In genomic region chr3:45012577-45012976, GRCh38 we compare ENCODE assay signal across 16 cellular contexts. TPM values are rescaled to one million over a fixed set of nuclear protein-coding genes. Genes with fewer than 3 reads are reported as not detected.
DNase-seq lines count a peak whose midpoint lies in the region; ATAC-seq, FAIRE-seq and TF ChIP-seq lines count a peak whose summit lies in the region.
"Had no signal": no experiment of that assay in that cellular context is flagged by ENCODE, and none has a peak within 500 bp of the region (broad histone marks: within the 10 kb centered on the region; RNA-seq: fewer than 3 reads in every experiment).

No MANE protein-coding gene starts in this region.

- H3K9me3 ChIP-seq in right lobe of liver (no peaks in the 10 kb centered on the region), HepG2 (ENCODE audit: low read length) (no peaks in the 10 kb centered on the region), right cardiac atrium (ENCODE audit: control insufficient read depth, low read length) (no peaks in the 10 kb centered on the region), vagina (no peaks in the 10 kb centered on the region)
- H3K9me3 ChIP-seq: body of pancreas had no signal

- TF ChIP-seq CTCF in right lobe of liver (IDR thresholded peaks at IDR 0.05) (no peak), HepG2 (CRISPR knock-in tag; IDR thresholded peaks at IDR 0.05) (no peak), vagina (IDR thresholded peaks at IDR 0.05) (no peak)

- WGBS in right lobe of liver (ENCODE audit: insufficient coverage, low coverage, low lambda C conversion rate, missing lambda C conversion rate), result 84% methylated on average over 4 of the region's 4 CpGs
- WGBS in HepG2 (ENCODE audit: low lambda C conversion rate), result 98% methylated on average over 4 of the region's 4 CpGs
- WGBS in right cardiac atrium, result 78% methylated on average over 4 of the region's 4 CpGs

- POLR2A ChIA-PET in HepG2 (lab: Yijun Ruan, JAX), result no interaction called here

- no peak for TF ChIP-seq POLR2A in right lobe of liver (IDR thresholded peaks at IDR 0.05)
- TF ChIP-seq POLR2A in HepG2 (IDR thresholded peaks at IDR 0.05; ENCODE audit: insufficient read depth in 1 of 2, low read depth in 2 of 2, low read length in 2 of 2), result no peak
- TF ChIP-seq POLR2A in vagina (IDR thresholded peaks at IDR 0.05), result no peak

- in situ Hi-C loops in HepG2 (cut with HindIII; ENCODE audit: extremely low pct_ligation_motif_present, low pct_unique_long_range_greater_than_20kb), result no loop called here
- in situ Hi-C loops in G401 (cut with HindIII; ENCODE audit: low sequenced_read_pairs), result no loop called here

- no peaks in the 10 kb centered on the region for H3K79me2 ChIP-seq in HepG2 (ENCODE audit: insufficient read depth, low read length)

- H4K20me1 ChIP-seq in HepG2 (ENCODE audit: insufficient read depth, low read length), result no peaks in the 10 kb centered on the region

- H3K9ac ChIP-seq in HepG2 (ENCODE audit: insufficient read depth, low read depth, low read length) (no peak overlapping the region), rectal smooth muscle tissue (ENCODE audit: low read length) (no peak overlapping the region)

- H2AFZ ChIP-seq in HepG2 (ENCODE audit: low read length), result no peak overlapping the region

- intact Hi-C loops in right lobe of liver (cut with DNase I) (no loop called here), HepG2 (cut with micrococcal nuclease; ENCODE audit: unreplicated experiment) (no loop called here), right cardiac atrium (cut with DNase I) (no loop called here), vagina (cut with DNase I) (no loop called here)

- TF ChIP-seq RAD21 in HepG2 (CRISPR knock-in tag; IDR thresholded peaks at IDR 0.05), result no peak

- H3K4me1 ChIP-seq in right lobe of liver (peaks cover 0 to 6% (median 0%) of the 10 kb centered on the region in 4 donors), HepG2 (ENCODE audit: insufficient read depth, low read length) (0 out of 2 replicates have a peak, but pooled peaks cover 4% of the 10 kb centered on the region), right cardiac atrium (ENCODE audit: control insufficient read depth, insufficient read depth, low read length) (peaks cover 22% of the 10 kb centered on the region), rectal smooth muscle tissue (ENCODE audit: control insufficient read depth, insufficient read depth, low read length) (peaks cover 29% of the 10 kb centered on the region), vagina (peaks cover 71% of the 10 kb centered on the region)
- H3K4me1 ChIP-seq: body of pancreas had no signal

- H3K27ac ChIP-seq in right lobe of liver (peak overlapping the region in 2 of 3 donors; percentile 11 to 25), HepG2 (ENCODE audit: extremely low read length, insufficient read depth, low read length) (no peak overlapping the region), right cardiac atrium (ENCODE audit: low read length) (peak overlapping the region; percentile 99), rectal smooth muscle tissue (ENCODE audit: low read depth, low read length) (peak overlapping the region; percentile 65), vagina (peak overlapping the region; percentile 87)

- H3K4me2 ChIP-seq in HepG2 (ENCODE audit: low read depth, low read length), result no peak overlapping the region

- H3K36me3 ChIP-seq in right lobe of liver (peaks cover 0 to 13% (median 0%) of the 10 kb centered on the region in 4 donors), HepG2 (replicated peaks in 1 of 2; ENCODE audit: control insufficient read depth in 1 of 2, insufficient read depth in 2 of 2, low read length in 2 of 2) (peaks cover 11 to 55% of the 10 kb centered on the region in 2 experiments; a peak in 4 of 5 replicates), rectal smooth muscle tissue (ENCODE audit: control insufficient read depth, insufficient read depth, low read length) (no peaks in the 10 kb centered on the region), vagina (peaks cover 0 to 4% of the 10 kb centered on the region in 2 donors)

- ATAC-seq in right lobe of liver (no peak), HepG2 (no peak), right cardiac atrium (no peak)

- FAIRE-seq in HepG2 (lab: Jason Lieb, UNC), result no peak

- DNase-seq in right lobe of liver (no peak), HepG2 (ENCODE audit: low spot score) (no peak), right cardiac atrium (no peak), vagina (ENCODE audit: extremely low spot score in 2 of 2) (no peak), T-helper 1 cell (no peak), NCI-H526 (lab: John Stamatoyannopoulos, UW) (no peak), G401 (ENCODE audit: low spot score) (no peak)
- DNase-seq: activated CD4-positive, alpha-beta T cell treated with anti-CD3 and anti-CD28 coated beads for 1 hour; activated T-cell treated with anti-CD3 and anti-CD28 coated beads, Interleukin-2, amount 50 U/mL, for 1 hour; hypothalamus; KBM-7; midbrain; NCI-H1694 treated with DMSO at 0.1 percent for 48 hours; NCI-H82 had no signal

- CTCF ChIA-PET in HepG2 (lab: Yijun Ruan, JAX; ENCODE audit: low intra/inter-chr PET ratio, low total read pairs), result no interaction called here

- no peak overlapping the region for H3K4me3 ChIP-seq in right lobe of liver
- H3K4me3 ChIP-seq in HepG2 (replicated peaks in 1 of 3; ENCODE audit: insufficient read depth in 1 of 3, low read depth in 2 of 3, low read length in 3 of 3), result no peak overlapping the region
- no peak overlapping the region for H3K4me3 ChIP-seq in right cardiac atrium (ENCODE audit: low read length)
- no peak overlapping the region for H3K4me3 ChIP-seq in rectal smooth muscle tissue (ENCODE audit: low read length)
- H3K4me3 ChIP-seq in vagina, result no peak overlapping the region
- H3K4me3 ChIP-seq: body of pancreas had no signal

- H3K27me3 ChIP-seq in right lobe of liver (no peaks in the 10 kb centered on the region), HepG2 (ENCODE audit: control insufficient read depth in 1 of 2, insufficient read depth in 2 of 2, low read length in 2 of 2) (no peaks in the 10 kb centered on the region), right cardiac atrium (ENCODE audit: control insufficient read depth, insufficient read depth) (no peaks in the 10 kb centered on the region), rectal smooth muscle tissue (ENCODE audit: control insufficient read depth, insufficient read depth, low read length) (no peaks in the 10 kb centered on the region), vagina (no peaks in the 10 kb centered on the region)
- H3K27me3 ChIP-seq: body of pancreas had no signal

- TF ChIP-seq EP300 in HepG2 (IDR thresholded peaks at IDR 0.05; ENCODE audit: low read depth in 2 of 2, low read length in 2 of 2), result no peak
- TF ChIP-seq EP300 in HepG2 (CRISPR knock-in tag; IDR thresholded peaks at IDR 0.05; ENCODE audit: borderline replicate concordance), result no peak

- BruUV-seq in HepG2 (replicated peaks; lab: Mats Ljungman, UMichigan), result no TSS peak

RNA-seq across cellular contexts. Expression of gene CLEC3B, which starts 13.5 kb away (rescaled TPM):
- total RNA-seq in right lobe of liver, result 10 to 100 TPM; 14.4 to 22.1 (median 19.6) TPM
- not detected in 2 replicates for total RNA-seq in HepG2 (2016; rRNA removed; fragmentation: Illumina TruSeq; extraction: Trizol)
- not detected in 2 replicates for total RNA-seq in HepG2 (2016; cell fraction: cytosol; rRNA removed; fragmentation: Illumina TruSeq; extraction: Trizol; ENCODE audit: low read depth)
- not detected in 2 replicates for total RNA-seq in HepG2 (2016; cell fraction: insoluble cytoplasmic fraction; rRNA removed; fragmentation: Illumina TruSeq; extraction: Trizol)
- total RNA-seq in HepG2 (2016; cell fraction: membrane; rRNA removed; fragmentation: Illumina TruSeq; extraction: Trizol), result not detected in 2 replicates
- total RNA-seq in HepG2 (2016; cell fraction: nucleus; rRNA removed; fragmentation: Illumina TruSeq; extraction: Trizol), result not detected in 2 replicates
- 0.07 and 0.10 TPM in 2 replicates for polyA plus RNA-seq in HepG2 (2011; rRNA removed)
- polyA plus RNA-seq in HepG2 (2011; cell fraction: cytosol; rRNA removed), result not detected in 2 replicates
- polyA plus RNA-seq in HepG2 (2011; cell fraction: nucleus; rRNA removed), result 0.39 and 0.47 TPM in 2 replicates
- 0.24 TPM in 1 of 2 replicates, not detected in the other for polyA plus RNA-seq in HepG2 (2012)
- not detected in 2 replicates for polyA plus RNA-seq in HepG2 (2016; cell fraction: cytosol; fragmentation: Illumina TruSeq; extraction: Trizol; ENCODE audit: low read depth)
- not detected in 2 replicates for polyA plus RNA-seq in HepG2 (2016; cell fraction: insoluble cytoplasmic fraction; fragmentation: Illumina TruSeq; extraction: Trizol; ENCODE audit: low read depth)
- not detected in 2 replicates for polyA plus RNA-seq in HepG2 (2016; cell fraction: membrane; fragmentation: Illumina TruSeq; extraction: Trizol; ENCODE audit: low read depth)
- 0.77 TPM in 1 of 2 replicates, not detected in the other for polyA plus RNA-seq in HepG2 (2016; cell fraction: nucleus; fragmentation: Illumina TruSeq; extraction: Trizol; ENCODE audit: insufficient read depth, low read depth)
- polyA minus RNA-seq in HepG2 (2011; rRNA and poly(A)+ RNA removed; ENCODE audit: low replicate concordance), result 0.37 TPM in 1 of 2 replicates, not detected in the other
- not detected in 2 replicates for polyA minus RNA-seq in HepG2 (2011; cell fraction: cytosol; rRNA and poly(A)+ RNA removed)
- polyA minus RNA-seq in HepG2 (2011; cell fraction: nucleus; rRNA and poly(A)+ RNA removed), result 0.77 TPM in 1 of 2 replicates, not detected in the other
- 100 to 1,000 TPM; 133 to 170 (median 160) TPM for total RNA-seq in right cardiac atrium
- polyA plus RNA-seq in right cardiac atrium, result 451 TPM
- 41.7 TPM for total RNA-seq in vagina
- not detected in 2 replicates for total RNA-seq in G401 (2014; rRNA removed; shearing (Covaris generic))

RNA-seq across cellular contexts. Expression of gene EXOSC7, which starts 36.5 kb away (rescaled TPM):
- total RNA-seq in right lobe of liver, result 10 to 100 TPM; 15.1 to 25.7 (median 15.9) TPM
- 74.7 and 81.9 TPM in 2 replicates for total RNA-seq in HepG2 (2016; rRNA removed; fragmentation: Illumina TruSeq; extraction: Trizol)
- total RNA-seq in HepG2 (2016; cell fraction: cytosol; rRNA removed; fragmentation: Illumina TruSeq; extraction: Trizol; ENCODE audit: low read depth), result 14.7 and 18.3 TPM in 2 replicates
- total RNA-seq in HepG2 (2016; cell fraction: insoluble cytoplasmic fraction; rRNA removed; fragmentation: Illumina TruSeq; extraction: Trizol), result 74.4 and 92.0 TPM in 2 replicates
- total RNA-seq in HepG2 (2016; cell fraction: membrane; rRNA removed; fragmentation: Illumina TruSeq; extraction: Trizol), result 20.2 and 24.8 TPM in 2 replicates
- total RNA-seq in HepG2 (2016; cell fraction: nucleus; rRNA removed; fragmentation: Illumina TruSeq; extraction: Trizol), result 45.8 and 52.9 TPM in 2 replicates
- 56.8 and 68.3 TPM in 2 replicates for polyA plus RNA-seq in HepG2 (2011; rRNA removed)
- polyA plus RNA-seq in HepG2 (2011; cell fraction: cytosol; rRNA removed), result 69.7 and 74.0 TPM in 2 replicates
- polyA plus RNA-seq in HepG2 (2011; cell fraction: nucleus; rRNA removed), result 30.3 and 40.7 TPM in 2 replicates
- 56.8 and 61.8 TPM in 2 replicates for polyA plus RNA-seq in HepG2 (2012)
- 12.5 and 13.4 TPM in 2 replicates for polyA plus RNA-seq in HepG2 (2016; cell fraction: cytosol; fragmentation: Illumina TruSeq; extraction: Trizol; ENCODE audit: low read depth)
- 79.1 and 90.4 TPM in 2 replicates for polyA plus RNA-seq in HepG2 (2016; cell fraction: insoluble cytoplasmic fraction; fragmentation: Illumina TruSeq; extraction: Trizol; ENCODE audit: low read depth)
- 14.3 and 15.5 TPM in 2 replicates for polyA plus RNA-seq in HepG2 (2016; cell fraction: membrane; fragmentation: Illumina TruSeq; extraction: Trizol; ENCODE audit: low read depth)
- polyA plus RNA-seq in HepG2 (2016; cell fraction: nucleus; fragmentation: Illumina TruSeq; extraction: Trizol; ENCODE audit: insufficient read depth, low read depth), result 55.0 and 61.2 TPM in 2 replicates
- 54.6 and 79.4 TPM in 2 replicates for polyA minus RNA-seq in HepG2 (2011; rRNA and poly(A)+ RNA removed; ENCODE audit: low replicate concordance)
- 14.5 and 18.1 TPM in 2 replicates for polyA minus RNA-seq in HepG2 (2011; cell fraction: cytosol; rRNA and poly(A)+ RNA removed)
- polyA minus RNA-seq in HepG2 (2011; cell fraction: nucleus; rRNA and poly(A)+ RNA removed), result 56.4 and 58.9 TPM in 2 replicates
- 10 to 100 TPM; 22.7 to 37.5 (median 27.8) TPM for total RNA-seq in right cardiac atrium
- polyA plus RNA-seq in right cardiac atrium, result 30.0 TPM
- 56.2 TPM for total RNA-seq in vagina
- 66.9 and 78.1 TPM in 2 replicates for total RNA-seq in G401 (2014; rRNA removed; shearing (Covaris generic))

RNA-seq across cellular contexts. Expression of gene ZDHHC3, which starts 36.6 kb away (rescaled TPM):
- total RNA-seq in right lobe of liver (10 to 100 TPM; 27.5 to 36.7 (median 32.0) TPM), HepG2 (2016; rRNA removed; fragmentation: Illumina TruSeq; extraction: Trizol) (40.8 and 44.1 TPM in 2 replicates), right cardiac atrium (10 to 100 TPM; 39.0 to 57.6 (median 40.8) TPM), vagina (83.5 TPM)
- total RNA-seq in HepG2 (2016; cell fraction: cytosol; rRNA removed; fragmentation: Illumina TruSeq; extraction: Trizol; ENCODE audit: low read depth), result 44.6 and 63.4 TPM in 2 replicates
- 38.9 TPM in 2 replicates for total RNA-seq in HepG2 (2016; cell fraction: insoluble cytoplasmic fraction; rRNA removed; fragmentation: Illumina TruSeq; extraction: Trizol)
- 88.8 and 95.5 TPM in 2 replicates for total RNA-seq in HepG2 (2016; cell fraction: membrane; rRNA removed; fragmentation: Illumina TruSeq; extraction: Trizol)
- total RNA-seq in HepG2 (2016; cell fraction: nucleus; rRNA removed; fragmentation: Illumina TruSeq; extraction: Trizol), result 32.2 and 35.0 TPM in 2 replicates
- polyA plus RNA-seq in HepG2 (2011; rRNA removed) (63.2 and 65.7 TPM in 2 replicates), right cardiac atrium (23.9 TPM)
- polyA plus RNA-seq in HepG2 (2011; cell fraction: cytosol; rRNA removed), result 63.4 and 70.0 TPM in 2 replicates
- 49.3 and 50.0 TPM in 2 replicates for polyA plus RNA-seq in HepG2 (2011; cell fraction: nucleus; rRNA removed)
- 27.7 and 34.2 TPM in 2 replicates for polyA plus RNA-seq in HepG2 (2012)
- 66.7 and 83.5 TPM in 2 replicates for polyA plus RNA-seq in HepG2 (2016; cell fraction: cytosol; fragmentation: Illumina TruSeq; extraction: Trizol; ENCODE audit: low read depth)
- 39.8 and 49.2 TPM in 2 replicates for polyA plus RNA-seq in HepG2 (2016; cell fraction: insoluble cytoplasmic fraction; fragmentation: Illumina TruSeq; extraction: Trizol; ENCODE audit: low read depth)
- 86.9 and 101 TPM in 2 replicates for polyA plus RNA-seq in HepG2 (2016; cell fraction: membrane; fragmentation: Illumina TruSeq; extraction: Trizol; ENCODE audit: low read depth)
- 44.4 and 49.2 TPM in 2 replicates for polyA plus RNA-seq in HepG2 (2016; cell fraction: nucleus; fragmentation: Illumina TruSeq; extraction: Trizol; ENCODE audit: insufficient read depth, low read depth)
- polyA minus RNA-seq in HepG2 (2011; rRNA and poly(A)+ RNA removed; ENCODE audit: low replicate concordance), result 311 and 530 TPM in 2 replicates
- 26.9 and 42.4 TPM in 2 replicates for polyA minus RNA-seq in HepG2 (2011; cell fraction: cytosol; rRNA and poly(A)+ RNA removed)
- 59.6 and 61.3 TPM in 2 replicates for polyA minus RNA-seq in HepG2 (2011; cell fraction: nucleus; rRNA and poly(A)+ RNA removed)
- 93.2 and 98.2 TPM in 2 replicates for total RNA-seq in G401 (2014; rRNA removed; shearing (Covaris generic))

Comparison
In these comparisons a context has a peak if more than half of its experiments do, and no peak if none do; other contexts are left out.
1. RNA of gene CLEC3B, which starts 13.5 kb away (total RNA-seq): 133 to 170 TPM in right cardiac atrium, 41.7 TPM in vagina (single experiment) and 14.4 to 22.1 TPM in right lobe of liver; not detected in HepG2 and not detected in G401; every median in the first group is over 10 times any median in the second.